In the genomic region with DNA sequence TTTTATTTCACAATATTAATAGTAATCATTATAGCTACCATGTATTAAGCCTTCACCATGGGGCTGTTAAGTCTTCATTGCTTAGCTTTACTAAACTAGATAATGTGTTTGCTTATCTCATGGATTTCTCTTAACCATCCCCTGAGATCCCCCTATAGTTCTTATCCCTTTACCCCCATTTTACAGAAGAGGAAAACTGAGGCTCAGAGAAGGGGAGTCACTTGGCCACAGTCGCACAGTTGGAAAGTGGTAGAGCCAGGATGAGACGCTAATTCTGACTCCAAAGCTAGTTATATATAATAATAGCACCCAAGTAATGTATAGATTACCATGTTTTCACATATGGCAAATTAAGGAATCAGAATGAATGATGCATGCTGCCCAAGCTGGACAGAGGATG, we compare ENCODE assay signal across 1 cellular context.
TF ChIP-seq lines count a peak whose summit lies in the region.

No MANE protein-coding gene starts in this region.

TF ChIP-seq in IMR-90, 13 proteins besides CTCF, POLR2A, EP300 and RAD21:
- TF ChIP-seq RFX5 (IDR thresholded peaks at IDR 0.05; ENCODE audit: low read depth, low read length), result no peak
- TF ChIP-seq MAFK (IDR thresholded peaks at IDR 0.05; ENCODE audit: low read depth, low read length), result no peak
- no peak for TF ChIP-seq MAZ (IDR thresholded peaks at IDR 0.05; ENCODE audit: borderline replicate concordance, low read depth, low read length)
- no peak for TF ChIP-seq CHD1 (IDR thresholded peaks at IDR 0.05; ENCODE audit: low read depth, low read length)
- TF ChIP-seq CEBPB (IDR thresholded peaks at IDR 0.05; ENCODE audit: low read depth, low read length), result 0 out of 2 replicates have a peak, but pooled peaks have one; percentile 9
- TF ChIP-seq, protein P1, sequence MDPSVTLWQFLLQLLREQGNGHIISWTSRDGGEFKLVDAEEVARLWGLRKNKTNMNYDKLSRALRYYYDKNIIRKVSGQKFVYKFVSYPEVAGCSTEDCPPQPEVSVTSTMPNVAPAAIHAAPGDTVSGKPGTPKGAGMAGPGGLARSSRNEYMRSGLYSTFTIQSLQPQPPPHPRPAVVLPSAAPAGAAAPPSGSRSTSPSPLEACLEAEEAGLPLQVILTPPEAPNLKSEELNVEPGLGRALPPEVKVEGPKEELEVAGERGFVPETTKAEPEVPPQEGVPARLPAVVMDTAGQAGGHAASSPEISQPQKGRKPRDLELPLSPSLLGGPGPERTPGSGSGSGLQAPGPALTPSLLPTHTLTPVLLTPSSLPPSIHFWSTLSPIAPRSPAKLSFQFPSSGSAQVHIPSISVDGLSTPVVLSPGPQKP (IDR thresholded peaks at IDR 0.05; ENCODE audit: borderline replicate concordance, low read depth, low read length), result no peak
- no peak for TF ChIP-seq RCOR1 (IDR thresholded peaks at IDR 0.05; ENCODE audit: insufficient replicate concordance, low read length)
- no peak for TF ChIP-seq MXI1 (IDR thresholded peaks at IDR 0.05; ENCODE audit: borderline replicate concordance, low read depth, low read length)
- TF ChIP-seq, protein P2, sequence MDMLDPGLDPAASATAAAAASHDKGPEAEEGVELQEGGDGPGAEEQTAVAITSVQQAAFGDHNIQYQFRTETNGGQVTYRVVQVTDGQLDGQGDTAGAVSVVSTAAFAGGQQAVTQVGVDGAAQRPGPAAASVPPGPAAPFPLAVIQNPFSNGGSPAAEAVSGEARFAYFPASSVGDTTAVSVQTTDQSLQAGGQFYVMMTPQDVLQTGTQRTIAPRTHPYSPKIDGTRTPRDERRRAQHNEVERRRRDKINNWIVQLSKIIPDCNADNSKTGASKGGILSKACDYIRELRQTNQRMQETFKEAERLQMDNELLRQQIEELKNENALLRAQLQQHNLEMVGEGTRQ (IDR thresholded peaks at IDR 0.05; ENCODE audit: low read depth, low read length), result no peak
